In the genomic region with DNA sequence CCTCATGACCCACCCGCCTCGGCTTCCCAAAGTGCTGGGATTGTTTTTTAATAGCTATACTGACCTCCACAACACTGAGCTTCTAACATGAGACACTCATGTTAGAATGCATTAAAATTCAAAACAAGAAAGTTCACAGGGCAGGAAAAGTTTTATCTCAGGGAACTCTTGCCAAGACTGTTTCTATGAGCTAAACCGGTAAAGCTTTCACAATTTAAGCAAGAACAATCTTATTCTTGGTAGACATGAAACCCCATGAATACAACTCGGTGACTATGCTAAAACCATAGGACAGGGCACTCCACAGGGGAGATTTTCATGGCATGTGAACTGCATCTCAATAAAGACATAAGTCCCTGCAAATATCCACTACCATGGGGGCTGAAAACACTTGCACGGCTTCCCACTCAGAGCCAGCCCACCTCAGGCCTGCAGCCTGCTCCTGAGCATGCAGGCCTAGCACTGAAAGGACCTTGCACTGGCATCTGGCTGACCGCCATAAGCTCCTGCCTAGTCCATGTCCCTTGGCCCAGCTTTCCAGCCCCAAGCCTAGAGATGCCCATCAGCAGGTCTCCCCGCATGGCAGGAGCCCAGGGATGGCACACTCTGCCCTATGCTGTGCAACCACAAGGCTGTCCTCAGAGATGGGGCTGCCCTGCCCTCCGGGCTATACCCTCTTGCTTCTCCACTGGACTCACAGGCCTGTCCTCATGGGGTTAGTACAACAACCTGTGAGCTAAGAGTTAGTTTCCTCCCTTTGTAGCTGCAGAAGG, we compare ENCODE assay signal across 17 cellular contexts.
"Had no signal": no experiment of that assay in that cellular context is flagged by ENCODE, and none has a peak within 500 bp of the region (broad histone marks: within the 10 kb centered on the region; RNA-seq: fewer than 3 reads in every experiment).

No MANE protein-coding gene starts in this region.

- H3K4me1 ChIP-seq: left lung, parathyroid adenoma had no signal

- H3K27me3 Mint-ChIP-seq: activated B cell treated with CpG ODN at 0.5 μM for 24 hours; activated CD4-positive, alpha-beta T cell treated with anti-CD3 and anti-CD28 coated beads, Interleukin-2, amount 10 ng/mL, durations not matched to agents 7 days and 5 days; stimulated activated naive B cell treated with anti-CD40 and anti-IgM and Interleukin-4, amounts not matched to agents 10 μg/mL and 1 μg/mL and 100 μg/mL, for 72 hours had no signal

- H3K4me1 Mint-ChIP-seq: activated CD4-positive, alpha-beta T cell treated with anti-CD3 and anti-CD28 coated beads, Interleukin-2, amount 10 ng/mL, durations not matched to agents 7 days and 5 days; immature natural killer cell had no signal

- FAIRE-seq: bronchial epithelial cell, colon had no signal

- H3K27ac Mint-ChIP-seq: activated B cell treated with CpG ODN at 0.5 μM for 24 hours; activated CD4-positive, alpha-beta T cell treated with anti-CD3 and anti-CD28 coated beads, Interleukin-2, amount 10 ng/mL, durations not matched to agents 7 days and 5 days; activated T-helper 2 cell treated with anti-CD3 and anti-CD28 coated beads, Interferon-gamma antibody, Interleukin-2, Interleukin-4, amounts not matched to agents 10 μg/mL and 5 μg/mL and 100 μg/mL, durations not matched to agents 14 hours and 24 hours and 36 hours; T-helper 1 cell treated with Interleukin-12 subunit alpha and Interleukin-12 subunit beta and Interleukin-4 antibody, amounts not matched to agents 30 μg/mL and 1 μg/mL, for 36 hours had no signal

- H2AFZ ChIP-seq: parathyroid adenoma had no signal

- H3K27me3 ChIP-seq: left lung, tibial nerve had no signal

- H3K9me3 Mint-ChIP-seq: activated B cell treated with CpG ODN at 0.5 μM for 24 hours; activated CD4-positive, alpha-beta T cell treated with anti-CD3 and anti-CD28 coated beads, Interleukin-2, amount 10 ng/mL, durations not matched to agents 7 days and 5 days; activated naive CD4-positive, alpha-beta T cell treated with anti-CD3 and anti-CD28 coated beads, Interleukin-2, amount 50 U/mL, for 72 hours; activated T-helper 2 cell treated with anti-CD3 and anti-CD28 coated beads, Interferon-gamma antibody, Interleukin-2, Interleukin-4, amounts not matched to agents 10 μg/mL and 5 μg/mL and 100 μg/mL, durations not matched to agents 14 hours and 24 hours and 36 hours; immature natural killer cell; stimulated activated naive B cell treated with anti-CD40 and anti-IgM and Interleukin-4, amounts not matched to agents 10 μg/mL and 1 μg/mL and 100 μg/mL, for 72 hours; T-helper 1 cell treated with Interleukin-12 subunit alpha and Interleukin-12 subunit beta and Interleukin-4 antibody, amounts not matched to agents 30 μg/mL and 1 μg/mL, for 36 hours had no signal

- H3K9ac ChIP-seq: parathyroid adenoma had no signal

- H3K79me2 ChIP-seq: parathyroid adenoma had no signal

- DNase-seq: activated B cell treated with CpG ODN at 0.5 μM for 24 hours; activated CD4-positive, alpha-beta T cell treated with anti-CD3 and anti-CD28 coated beads, Interleukin-2, amount 10 ng/mL, durations not matched to agents 7 days and 5 days; aorta; effector CD8-positive, alpha-beta T cell; immature natural killer cell; left lung; SHP77 treated with DMSO at 0.1 percent for 48 hours; stimulated activated CD4-positive, alpha-beta T cell treated with anti-CD3 and anti-CD28 coated beads, Interleukin-1b, Interleukin-23, amount 100 ng/mL, for 48 hours; stimulated activated naive B cell treated with anti-CD40 and anti-IgM and Interleukin-4, amounts not matched to agents 10 μg/mL and 1 μg/mL and 100 μg/mL, for 72 hours had no signal

- ATAC-seq: activated naive CD4-positive, alpha-beta T cell treated with anti-CD3 and anti-CD28 coated beads, Interleukin-2, amount 50 U/mL, for 72 hours; left lung; stimulated activated naive B cell treated with anti-CD40 and anti-IgM and Interleukin-4, amounts not matched to agents 10 μg/mL and 1 μg/mL and 100 μg/mL, for 72 hours had no signal

- H3K9me3 ChIP-seq: left lung, tibial nerve had no signal

- H3K4me3 Mint-ChIP-seq: activated B cell treated with CpG ODN at 0.5 μM for 24 hours; activated CD4-positive, alpha-beta T cell treated with anti-CD3 and anti-CD28 coated beads, Interleukin-2, amount 10 ng/mL, durations not matched to agents 7 days and 5 days; immature natural killer cell; stimulated activated naive B cell treated with anti-CD40 and anti-IgM and Interleukin-4, amounts not matched to agents 10 μg/mL and 1 μg/mL and 100 μg/mL, for 72 hours; T-helper 1 cell treated with Interleukin-12 subunit alpha and Interleukin-12 subunit beta and Interleukin-4 antibody, amounts not matched to agents 30 μg/mL and 1 μg/mL, for 36 hours had no signal

- H3K27ac ChIP-seq: epithelial cell of prostate, left lung, parathyroid adenoma, tibial nerve had no signal

- H3K4me3 ChIP-seq: left lung, tibial nerve had no signal
